7 cellular contexts compared by ENCODE assay signal in the genomic region with DNA sequence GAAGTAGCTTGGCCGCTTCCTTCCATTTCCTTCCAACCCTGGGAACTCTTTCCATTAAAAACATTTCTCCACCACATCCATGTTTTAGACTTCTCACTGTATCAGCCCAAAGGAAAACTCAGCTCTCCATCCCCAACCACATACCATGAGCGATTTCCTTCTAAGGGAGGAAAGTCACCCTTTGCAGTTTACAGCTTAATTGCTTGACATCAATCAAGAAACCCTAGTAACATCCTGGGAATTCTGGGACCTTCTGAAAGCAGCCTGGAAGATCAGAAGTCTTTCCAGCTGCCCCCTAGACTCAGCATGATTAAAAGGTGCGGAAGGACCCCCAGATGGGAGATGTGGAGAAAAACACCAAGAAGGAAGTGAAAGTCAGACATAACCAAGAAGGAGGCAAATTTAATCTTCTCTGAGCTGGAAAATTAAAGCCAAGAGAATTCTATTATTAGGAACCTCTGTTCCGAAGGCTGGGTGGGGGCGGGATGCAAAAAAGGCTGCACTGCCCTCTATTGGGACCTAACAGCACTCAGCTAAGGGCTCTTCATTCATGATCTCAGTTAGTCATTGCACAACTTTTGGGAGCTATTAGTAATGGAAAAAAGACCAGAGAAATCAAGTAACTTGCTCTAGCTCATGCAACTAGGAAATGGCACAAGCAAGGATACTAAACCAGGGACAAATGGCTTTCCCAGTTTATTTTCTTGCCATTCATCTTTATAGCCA.
DNase-seq lines count a peak whose midpoint lies in the region; ATAC-seq and TF ChIP-seq lines count a peak whose summit lies in the region.

No MANE protein-coding gene starts in this region.

- H3K9ac ChIP-seq in Karpas-422 (ENCODE audit: low read length) = no peak overlapping the region

- H3K79me2 ChIP-seq in Karpas-422 (ENCODE audit: low read length) = no peaks in the 10 kb centered on the region

- H3K27me3 ChIP-seq in Karpas-422 (ENCODE audit: low read length) (no peaks in the 10 kb centered on the region), heart left ventricle (no peaks in the 10 kb centered on the region)

- no peak overlapping the region for H3K4me3 ChIP-seq in Karpas-422 (ENCODE audit: low read length)
- peak overlapping the region in 6 of 12 donors; percentile 4 to 36 (median 10) for H3K4me3 ChIP-seq in heart left ventricle

- TF ChIP-seq POLR2A in heart left ventricle (IDR thresholded peaks at IDR 0.05) = no peak

- 36 to 42% (median 37%) methylated on average over 5 of the region's 5 CpGs for WGBS in heart left ventricle, 4 donors

- no peaks in the 10 kb centered on the region for H4K20me1 ChIP-seq in Karpas-422 (ENCODE audit: insufficient read depth, low read depth, low read length)

- H3K36me3 ChIP-seq in Karpas-422 (ENCODE audit: insufficient read depth, low read length) (no peaks in the 10 kb centered on the region), heart left ventricle (no peaks in the 10 kb centered on the region)

- DNase-seq in EH (ENCODE audit: low read depth) = peak; percentile 94
- peak; percentile 53 for DNase-seq in Karpas-422
- DNase-seq in heart left ventricle = peak in 4 of 5 donors; percentile 73 to 80 (median 77)
- DNase-seq in sciatic nerve (ENCODE audit: low spot score) = peak; percentile 72
- DNase-seq in NCI-H1048 (lab: John Stamatoyannopoulos, UW) = no peak

- intact Hi-C loops in heart left ventricle (cut with DNase I) = loop anchor here (1.0 to 10.0 kb wide), 15 partner anchors 80 to 508 kb away; a partner anchor contains a TSS
- intact Hi-C loops in sciatic nerve (cut with DNase I) = no loop called here

- no peak overlapping the region for H2AFZ ChIP-seq in Karpas-422 (ENCODE audit: low read length)

- H3K9me2 ChIP-seq in Karpas-422 (replicated peaks; ENCODE audit: insufficient read depth, low read length) = no peaks in the 10 kb centered on the region

- no peak overlapping the region for H3K4me2 ChIP-seq in Karpas-422 (ENCODE audit: low read depth, low read length, poor library complexity, severe bottlenecking)

- H3K27ac ChIP-seq in Karpas-422 (ENCODE audit: low read length) (no peak overlapping the region), VCaP (no peak overlapping the region), heart left ventricle (peak overlapping the region; percentile 74 to 96 (median 84))

- peak; percentile 64 for TF ChIP-seq CTCF in VCaP (conservative IDR thresholded peaks at IDR 0.05)
- TF ChIP-seq CTCF in heart left ventricle (IDR thresholded peaks at IDR 0.05) = peak; percentile 59 to 88 (median 69)

- H3K9me3 ChIP-seq in Karpas-422 (ENCODE audit: low read length) = no peaks in the 10 kb centered on the region
- H3K9me3 ChIP-seq in heart left ventricle = no peaks in the 10 kb centered on the region

- H3K4me1 ChIP-seq in Karpas-422 (ENCODE audit: low read length) (no peaks in the 10 kb centered on the region), heart left ventricle (peaks cover 0 to 36% (median 23%) of the 10 kb centered on the region in 12 donors)

- ATAC-seq in heart left ventricle = peak; percentile 76 to 90 (median 84)
- ATAC-seq in sciatic nerve = peak; percentile 94
- ATAC-seq in HG02938 (IDR thresholded peaks at IDR 0.05; ENCODE audit: unreplicated experiment) = no peak

Comparison
In these comparisons a context has a peak if more than half of its experiments do, and no peak if none do; other contexts are left out.
1. H3K27ac ChIP-seq: peak in heart left ventricle (12 of 12); none in Karpas-422 (single experiment) and VCaP (single experiment).